Comparison of ENCODE assay signal across 2 cellular contexts in the genomic region with DNA sequence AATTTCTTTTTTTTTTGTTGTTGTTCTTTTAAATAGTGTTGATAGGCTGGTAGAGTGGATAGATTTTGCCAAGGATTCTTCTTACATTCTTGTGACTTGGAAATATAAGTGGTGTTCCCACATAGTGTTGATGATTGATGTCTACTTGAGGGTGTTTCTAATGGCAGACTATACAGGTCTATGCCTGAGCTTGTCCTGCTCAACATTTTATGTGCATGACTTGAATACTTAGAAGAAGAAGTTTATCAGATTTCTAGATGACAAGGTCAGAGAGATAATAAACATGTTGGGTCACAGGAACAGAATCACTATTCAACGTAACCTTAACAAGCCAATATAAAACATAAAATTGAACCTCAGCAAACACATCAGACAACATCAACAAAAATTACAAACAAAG.
TF ChIP-seq lines count a peak whose summit lies in the region.

No MANE protein-coding gene starts in this region.

TF ChIP-seq in SK-N-SH treated with all-trans-retinoic acid at 6 μM for 48 hours, 23 proteins besides CTCF, POLR2A, EP300 and RAD21 (continued from another document):
- TF ChIP-seq, protein P1, sequence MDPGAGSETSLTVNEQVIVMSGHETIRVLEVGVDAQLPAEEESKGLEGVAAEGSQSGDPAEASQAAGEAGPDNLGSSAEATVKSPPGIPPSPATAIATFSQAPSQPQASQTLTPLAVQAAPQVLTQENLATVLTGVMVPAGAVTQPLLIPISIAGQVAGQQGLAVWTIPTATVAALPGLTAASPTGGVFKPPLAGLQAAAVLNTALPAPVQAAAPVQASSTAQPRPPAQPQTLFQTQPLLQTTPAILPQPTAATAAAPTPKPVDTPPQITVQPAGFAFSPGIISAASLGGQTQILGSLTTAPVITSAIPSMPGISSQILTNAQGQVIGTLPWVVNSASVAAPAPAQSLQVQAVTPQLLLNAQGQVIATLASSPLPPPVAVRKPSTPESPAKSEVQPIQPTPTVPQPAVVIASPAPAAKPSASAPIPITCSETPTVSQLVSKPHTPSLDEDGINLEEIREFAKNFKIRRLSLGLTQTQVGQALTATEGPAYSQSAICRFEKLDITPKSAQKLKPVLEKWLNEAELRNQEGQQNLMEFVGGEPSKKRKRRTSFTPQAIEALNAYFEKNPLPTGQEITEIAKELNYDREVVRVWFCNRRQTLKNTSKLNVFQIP (CRISPR knock-in tag; IDR thresholded peaks at IDR 0.05; ENCODE audit: borderline replicate concordance, low read depth) = no peak
- TF ChIP-seq ARNTL (CRISPR knock-in tag; IDR thresholded peaks at IDR 0.05; ENCODE audit: borderline replicate concordance, low read depth) (no peak), RARB (CRISPR knock-in tag; IDR thresholded peaks at IDR 0.05) (no peak), ZNF70 (CRISPR knock-in tag; IDR thresholded peaks at IDR 0.05) (no peak)
- TF ChIP-seq, protein P2, sequence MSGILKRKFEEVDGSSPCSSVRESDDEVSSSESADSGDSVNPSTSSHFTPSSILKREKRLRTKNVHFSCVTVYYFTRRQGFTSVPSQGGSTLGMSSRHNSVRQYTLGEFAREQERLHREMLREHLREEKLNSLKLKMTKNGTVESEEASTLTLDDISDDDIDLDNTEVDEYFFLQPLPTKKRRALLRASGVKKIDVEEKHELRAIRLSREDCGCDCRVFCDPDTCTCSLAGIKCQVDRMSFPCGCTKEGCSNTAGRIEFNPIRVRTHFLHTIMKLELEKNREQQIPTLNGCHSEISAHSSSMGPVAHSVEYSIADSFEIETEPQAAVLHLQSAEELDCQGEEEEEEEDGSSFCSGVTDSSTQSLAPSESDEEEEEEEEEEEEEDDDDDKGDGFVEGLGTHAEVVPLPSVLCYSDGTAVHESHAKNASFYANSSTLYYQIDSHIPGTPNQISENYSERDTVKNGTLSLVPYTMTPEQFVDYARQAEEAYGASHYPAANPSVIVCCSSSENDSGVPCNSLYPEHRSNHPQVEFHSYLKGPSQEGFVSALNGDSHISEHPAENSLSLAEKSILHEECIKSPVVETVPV (CRISPR knock-in tag; IDR thresholded peaks at IDR 0.05) = no peak
- TF ChIP-seq, protein P3, sequence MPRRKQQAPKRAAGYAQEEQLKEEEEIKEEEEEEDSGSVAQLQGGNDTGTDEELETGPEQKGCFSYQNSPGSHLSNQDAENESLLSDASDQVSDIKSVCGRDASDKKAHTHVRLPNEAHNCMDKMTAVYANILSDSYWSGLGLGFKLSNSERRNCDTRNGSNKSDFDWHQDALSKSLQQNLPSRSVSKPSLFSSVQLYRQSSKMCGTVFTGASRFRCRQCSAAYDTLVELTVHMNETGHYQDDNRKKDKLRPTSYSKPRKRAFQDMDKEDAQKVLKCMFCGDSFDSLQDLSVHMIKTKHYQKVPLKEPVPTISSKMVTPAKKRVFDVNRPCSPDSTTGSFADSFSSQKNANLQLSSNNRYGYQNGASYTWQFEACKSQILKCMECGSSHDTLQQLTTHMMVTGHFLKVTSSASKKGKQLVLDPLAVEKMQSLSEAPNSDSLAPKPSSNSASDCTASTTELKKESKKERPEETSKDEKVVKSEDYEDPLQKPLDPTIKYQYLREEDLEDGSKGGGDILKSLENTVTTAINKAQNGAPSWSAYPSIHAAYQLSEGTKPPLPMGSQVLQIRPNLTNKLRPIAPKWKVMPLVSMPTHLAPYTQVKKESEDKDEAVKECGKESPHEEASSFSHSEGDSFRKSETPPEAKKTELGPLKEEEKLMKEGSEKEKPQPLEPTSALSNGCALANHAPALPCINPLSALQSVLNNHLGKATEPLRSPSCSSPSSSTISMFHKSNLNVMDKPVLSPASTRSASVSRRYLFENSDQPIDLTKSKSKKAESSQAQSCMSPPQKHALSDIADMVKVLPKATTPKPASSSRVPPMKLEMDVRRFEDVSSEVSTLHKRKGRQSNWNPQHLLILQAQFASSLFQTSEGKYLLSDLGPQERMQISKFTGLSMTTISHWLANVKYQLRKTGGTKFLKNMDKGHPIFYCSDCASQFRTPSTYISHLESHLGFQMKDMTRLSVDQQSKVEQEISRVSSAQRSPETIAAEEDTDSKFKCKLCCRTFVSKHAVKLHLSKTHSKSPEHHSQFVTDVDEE (CRISPR knock-in tag; IDR thresholded peaks at IDR 0.05) = no peak

TF ChIP-seq in SK-N-SH, 30 proteins besides CTCF, POLR2A, EP300 and RAD21 (continued from another document):
- TF ChIP-seq, protein P4, sequence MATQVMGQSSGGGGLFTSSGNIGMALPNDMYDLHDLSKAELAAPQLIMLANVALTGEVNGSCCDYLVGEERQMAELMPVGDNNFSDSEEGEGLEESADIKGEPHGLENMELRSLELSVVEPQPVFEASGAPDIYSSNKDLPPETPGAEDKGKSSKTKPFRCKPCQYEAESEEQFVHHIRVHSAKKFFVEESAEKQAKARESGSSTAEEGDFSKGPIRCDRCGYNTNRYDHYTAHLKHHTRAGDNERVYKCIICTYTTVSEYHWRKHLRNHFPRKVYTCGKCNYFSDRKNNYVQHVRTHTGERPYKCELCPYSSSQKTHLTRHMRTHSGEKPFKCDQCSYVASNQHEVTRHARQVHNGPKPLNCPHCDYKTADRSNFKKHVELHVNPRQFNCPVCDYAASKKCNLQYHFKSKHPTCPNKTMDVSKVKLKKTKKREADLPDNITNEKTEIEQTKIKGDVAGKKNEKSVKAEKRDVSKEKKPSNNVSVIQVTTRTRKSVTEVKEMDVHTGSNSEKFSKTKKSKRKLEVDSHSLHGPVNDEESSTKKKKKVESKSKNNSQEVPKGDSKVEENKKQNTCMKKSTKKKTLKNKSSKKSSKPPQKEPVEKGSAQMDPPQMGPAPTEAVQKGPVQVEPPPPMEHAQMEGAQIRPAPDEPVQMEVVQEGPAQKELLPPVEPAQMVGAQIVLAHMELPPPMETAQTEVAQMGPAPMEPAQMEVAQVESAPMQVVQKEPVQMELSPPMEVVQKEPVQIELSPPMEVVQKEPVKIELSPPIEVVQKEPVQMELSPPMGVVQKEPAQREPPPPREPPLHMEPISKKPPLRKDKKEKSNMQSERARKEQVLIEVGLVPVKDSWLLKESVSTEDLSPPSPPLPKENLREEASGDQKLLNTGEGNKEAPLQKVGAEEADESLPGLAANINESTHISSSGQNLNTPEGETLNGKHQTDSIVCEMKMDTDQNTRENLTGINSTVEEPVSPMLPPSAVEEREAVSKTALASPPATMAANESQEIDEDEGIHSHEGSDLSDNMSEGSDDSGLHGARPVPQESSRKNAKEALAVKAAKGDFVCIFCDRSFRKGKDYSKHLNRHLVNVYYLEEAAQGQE (IDR thresholded peaks at IDR 0.05; ENCODE audit: low read depth, low read length) = no peak
- no peak for TF ChIP-seq TCF12 (IDR thresholded peaks at IDR 0.05)
- no peak for TF ChIP-seq TEAD4 (IDR thresholded peaks at IDR 0.05; ENCODE audit: borderline replicate concordance, insufficient read depth)
